ENCODE assay signal across 25 cellular contexts in the genomic region with DNA sequence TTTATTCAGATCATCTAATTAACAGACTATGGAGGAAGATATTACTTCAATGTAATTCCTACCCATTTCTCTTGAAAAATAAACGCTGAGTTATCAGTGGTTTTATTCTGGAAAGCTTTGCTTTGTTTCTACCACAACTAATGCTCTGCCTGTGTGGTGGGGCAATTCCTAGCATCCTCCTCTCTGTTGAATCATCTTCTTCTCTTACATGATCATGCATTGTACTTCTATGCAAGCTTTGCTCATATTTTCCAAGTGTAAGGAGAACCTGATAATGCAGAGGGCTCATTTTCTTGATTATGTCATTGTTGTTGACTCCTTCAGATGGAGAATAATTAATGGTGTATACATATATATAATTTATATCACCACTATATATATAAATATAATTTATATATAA. TPM values are rescaled to one million over a fixed set of nuclear protein-coding genes. Genes with fewer than 3 reads are reported as not detected.
DNase-seq lines count a peak whose midpoint lies in the region; ATAC-seq, FAIRE-seq and TF ChIP-seq lines count a peak whose summit lies in the region.
"Had no signal": no experiment of that assay in that cellular context is flagged by ENCODE, and none has a peak within 500 bp of the region (broad histone marks: within the 10 kb centered on the region; RNA-seq: fewer than 3 reads in every experiment).

No MANE protein-coding gene starts in this region.

- H3K4me1 ChIP-seq in OCI-LY3 (ENCODE audit: low read length), result peaks cover 37% of the 10 kb centered on the region
- H3K4me1 ChIP-seq in fibroblast of lung (ENCODE audit: control insufficient read depth, extremely low read depth, insufficient read depth, low read length), result no peaks in the 10 kb centered on the region
- H3K4me1 ChIP-seq in heart right ventricle, result no peaks in the 10 kb centered on the region
- H3K4me1 ChIP-seq: BLaER1 had no signal

- H3K27me3 Mint-ChIP-seq in T-helper 2 cell treated with Interferon-gamma antibody and Interleukin-4, amounts not matched to agents 5 μg/mL and 100 μg/mL, for 36 hours (ENCODE audit: low read depth), result peaks cover 6% of the 10 kb centered on the region

- H3K4me3 Mint-ChIP-seq in T-helper 2 cell treated with Interferon-gamma antibody and Interleukin-4, amounts not matched to agents 5 μg/mL and 100 μg/mL, for 36 hours, result no peak overlapping the region
- H3K4me3 Mint-ChIP-seq: CD4-positive, alpha-beta memory T cell; H9; HFFc6 had no signal

- H3K9me3 Mint-ChIP-seq in T-helper 2 cell treated with Interferon-gamma antibody and Interleukin-4, amounts not matched to agents 5 μg/mL and 100 μg/mL, for 36 hours, result no peaks in the 10 kb centered on the region

- H3K27me3 ChIP-seq in OCI-LY3 (ENCODE audit: low read depth, low read length) (no peaks in the 10 kb centered on the region), fibroblast of lung (ENCODE audit: control insufficient read depth, insufficient read depth, low read length) (no peaks in the 10 kb centered on the region), heart right ventricle (no peaks in the 10 kb centered on the region)
- H3K27me3 ChIP-seq: BLaER1, SJSA1 had no signal

- DNase-seq in GM19239 (ENCODE audit: insufficient read length, low spot score), result no peak
- DNase-seq in LHCN-M2 (ENCODE audit: low read depth), result peak; percentile 38
- peak in 1 of 2 donors; percentile 24 for DNase-seq in fibroblast of lung (ENCODE audit: low read depth in 2 of 2)
- no peak for DNase-seq in globus pallidus (ENCODE audit: low spot score)
- DNase-seq in T-helper 2 cell treated with Interferon-gamma antibody and Interleukin-4, amounts not matched to agents 5 μg/mL and 100 μg/mL, for 36 hours (ENCODE audit: low spot score), result no peak
- no peak for DNase-seq in heart right ventricle
- DNase-seq in COLO829 (ENCODE audit: low spot score), result no peak
- DNase-seq: CD4-positive, alpha-beta memory T cell; DND-41; H9; HFFc6; IMR-90; NCI-H1417; NCI-H1694 treated with DMSO at 0.1 percent for 48 hours; NCI-H2081 treated with DMSO at 0.1 percent for 48 hours; NCI-H510A; NCI-H774; NK-92 treated with Interleukin-12 subunit alpha and Interleukin-12 subunit beta, amount 100 ng/mL, for 24 hours; SW 1271 had no signal

- H3K9me3 ChIP-seq in OCI-LY3 (ENCODE audit: insufficient read depth, low read length) (0 out of 2 replicates have a peak, but pooled peaks cover 2% of the 10 kb centered on the region), fibroblast of lung (ENCODE audit: control insufficient read depth, insufficient read depth, low read depth, low read length) (no peaks in the 10 kb centered on the region), heart right ventricle (peaks cover 0 to under 1% (median 0%) of the 10 kb centered on the region in 11 donors)
- H3K9me3 ChIP-seq: SJSA1 had no signal

- no peak overlapping the region for H3K27ac ChIP-seq in OCI-LY3 (ENCODE audit: low read length)
- no peak overlapping the region for H3K27ac ChIP-seq in fibroblast of lung (ENCODE audit: insufficient read depth, low read length)
- no peak overlapping the region for H3K27ac ChIP-seq in heart right ventricle
- H3K27ac ChIP-seq: BLaER1, KMS-11, SJSA1 had no signal

- H2AFZ ChIP-seq in OCI-LY3 (ENCODE audit: low read depth, low read length), result no peak overlapping the region
- no peak overlapping the region for H2AFZ ChIP-seq in fibroblast of lung (ENCODE audit: low read length)

- H3K79me2 ChIP-seq in OCI-LY3 (ENCODE audit: low read length), result no peaks in the 10 kb centered on the region
- no peaks in the 10 kb centered on the region for H3K79me2 ChIP-seq in fibroblast of lung (ENCODE audit: control insufficient read depth, insufficient read depth, low read length)

- H3K4me1 Mint-ChIP-seq in T-helper 2 cell treated with Interferon-gamma antibody and Interleukin-4, amounts not matched to agents 5 μg/mL and 100 μg/mL, for 36 hours (ENCODE audit: low read depth), result no peaks in the 10 kb centered on the region

- no peak for TF ChIP-seq CTCF in OCI-LY3 (IDR thresholded peaks at IDR 0.05; ENCODE audit: low read depth, low read length)
- TF ChIP-seq CTCF in fibroblast of lung (conservative IDR thresholded peaks at IDR 0.05 in 1 of 2, IDR thresholded peaks at IDR 0.05 in 1 of 2; ENCODE audit: low read depth in 1 of 2, low read length in 2 of 2), result no peak
- TF ChIP-seq CTCF in heart right ventricle (IDR thresholded peaks at IDR 0.05), result no peak

- H3K27ac Mint-ChIP-seq in T-helper 2 cell treated with Interferon-gamma antibody and Interleukin-4, amounts not matched to agents 5 μg/mL and 100 μg/mL, for 36 hours, result no peak overlapping the region
- H3K27ac Mint-ChIP-seq: CD4-positive, alpha-beta memory T cell; H9; HFFc6 had no signal

- H3K36me3 ChIP-seq in OCI-LY3 (replicated peaks; ENCODE audit: low read depth, low read length) (peaks cover 7% of the 10 kb centered on the region), fibroblast of lung (ENCODE audit: control insufficient read depth, insufficient read depth, low read length) (no peaks in the 10 kb centered on the region), heart right ventricle (no peaks in the 10 kb centered on the region)
- H3K36me3 ChIP-seq: BLaER1, SJSA1 had no signal

- intact Hi-C loops in heart right ventricle (cut with DNase I), result no loop called here

- no peak for ATAC-seq in heart right ventricle
- ATAC-seq: GM12878, Right ventricle myocardium inferior had no signal

- no peak overlapping the region for H3K4me3 ChIP-seq in OCI-LY3 (ENCODE audit: low read length)
- H3K4me3 ChIP-seq in fibroblast of lung (replicated peaks in 1 of 4; ENCODE audit: control extremely low read depth in 1 of 4, insufficient read depth in 1 of 4, low read depth in 3 of 4, low read length in 4 of 4), result no peak overlapping the region
- no peak overlapping the region for H3K4me3 ChIP-seq in heart right ventricle
- H3K4me3 ChIP-seq: BLaER1, GM12878, SJSA1 had no signal

- FAIRE-seq in GM19239 (lab: Jason Lieb, UNC), result peak; percentile 45
- FAIRE-seq: GM12878 had no signal

- no peak overlapping the region for H3K9ac ChIP-seq in OCI-LY3 (ENCODE audit: low read length)
- peak overlapping the region; percentile 7 for H3K9ac ChIP-seq in fibroblast of lung (ENCODE audit: insufficient read depth, low read length)
- H3K9ac ChIP-seq: BLaER1, KMS-11 had no signal

- 0 out of 2 replicates have a peak overlapping the region, but pooled peaks have one; percentile 32 for H3K4me2 ChIP-seq in OCI-LY3 (ENCODE audit: low read length)
- no peak overlapping the region for H3K4me2 ChIP-seq in fibroblast of lung (ENCODE audit: extremely low read depth, insufficient read depth, low read length)
- H3K4me2 ChIP-seq: BLaER1, KMS-11 had no signal

- no peaks in the 10 kb centered on the region for H4K20me1 ChIP-seq in OCI-LY3 (ENCODE audit: insufficient read depth, low read length)
- H4K20me1 ChIP-seq in fibroblast of lung (ENCODE audit: control insufficient read depth, extremely low read depth, insufficient read depth, low read length), result no peaks in the 10 kb centered on the region
- H4K20me1 ChIP-seq: BLaER1 had no signal

- WGBS in heart right ventricle, 2 donors, result 86 to 91% methylated on average over 1 of the region's 1 CpG

- peaks cover under 1% of the 10 kb centered on the region for H3K36me3 Mint-ChIP-seq in T-helper 2 cell treated with Interferon-gamma antibody and Interleukin-4, amounts not matched to agents 5 μg/mL and 100 μg/mL, for 36 hours (ENCODE audit: low read depth)
- H3K36me3 Mint-ChIP-seq: CD4-positive, alpha-beta memory T cell had no signal

RNA-seq across cellular contexts. Expression of a gene that starts 46.7 kb away (rescaled TPM):
- total RNA-seq in LHCN-M2 (2014; rRNA removed), result not detected in 2 replicates
- polyA plus RNA-seq in LHCN-M2 (2012), result not detected
- not detected in 2 replicates for total RNA-seq in fibroblast of lung
- polyA plus RNA-seq in fibroblast of lung, result not detected in 2 replicates
- not detected in 2 replicates for polyA plus RNA-seq in fibroblast of lung (2012)
- not detected in 2 replicates for polyA minus RNA-seq in fibroblast of lung (ENCODE audit: low replicate concordance)
- not detected for total RNA-seq in heart right ventricle
- polyA plus RNA-seq in heart right ventricle, result not detected
- total RNA-seq: CD4-positive, alpha-beta memory T cell; GM12878; H9; HFFc6; IMR-90; Right ventricle myocardium inferior; SJSA1 had no signal
- polyA plus RNA-seq: CD4-positive, alpha-beta memory T cell; GM12878; IMR-90 had no signal
